In the genomic region with DNA sequence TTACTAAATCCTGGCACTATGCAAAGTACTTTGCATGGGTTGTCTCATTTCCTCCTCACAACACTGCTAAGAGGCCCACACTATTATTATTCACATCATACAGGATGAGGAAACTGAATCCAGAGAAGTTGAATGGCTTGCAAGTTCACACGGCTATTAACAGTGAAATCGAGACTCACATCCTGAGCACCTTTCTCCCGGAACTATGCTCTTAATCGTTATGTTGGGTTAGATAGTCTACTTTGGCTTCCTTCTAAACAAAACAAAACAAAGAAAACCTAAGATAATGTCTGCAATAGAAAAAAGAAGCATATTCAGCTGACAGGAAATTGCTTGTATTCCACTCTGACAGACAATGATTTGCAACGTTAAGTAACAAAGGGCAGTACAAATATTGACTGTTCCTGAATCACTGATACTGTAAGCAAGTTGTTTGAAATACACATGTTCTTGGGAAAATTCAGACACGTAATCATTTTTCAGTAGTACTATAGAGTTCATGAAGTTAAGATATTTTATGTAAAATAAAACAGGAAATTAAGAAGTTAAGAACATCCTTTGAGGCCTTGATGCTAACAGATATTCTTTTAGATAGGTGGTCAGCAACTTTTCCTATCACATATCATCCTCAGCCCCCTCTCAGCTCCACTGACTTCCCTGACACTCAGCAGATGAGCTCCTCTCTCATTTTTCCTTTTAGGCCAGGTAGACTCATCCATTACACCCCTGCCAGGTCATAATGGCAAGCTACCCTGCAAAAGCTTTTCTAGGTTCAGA, we compare ENCODE assay signal across 9 cellular contexts. TPM values are rescaled to one million over a fixed set of nuclear protein-coding genes. Genes with fewer than 3 reads are reported as not detected.
A peak's percentile ranks its signal among the peaks of the same experiment; 100 is the strongest.
DNase-seq lines count a peak whose midpoint lies in the region; ATAC-seq and TF ChIP-seq lines count a peak whose summit lies in the region.
"Had no signal": no experiment of that assay in that cellular context is flagged by ENCODE, and none has a peak within 500 bp of the region (broad histone marks: within the 10 kb centered on the region; RNA-seq: fewer than 3 reads in every experiment).

No MANE protein-coding gene starts in this region.

- CTCF ChIA-PET in CD8-positive, alpha-beta T cell (lab: Charles Lee): interaction anchor here (1.0 kb wide), 1 partner anchor 52 kb away, joined by 3 read pairs; no protein-coding TSS in a partner anchor
- CTCF ChIA-PET in activated CD8-positive, alpha-beta T cell treated with anti-CD3 and anti-CD28 coated beads for 36 hours (lab: Charles Lee): interaction anchor here (0.7 to 1.5 kb wide), 4 partner anchors 14 to 150 kb away, joined by 3 to 4 read pairs (median 3); a partner anchor contains a TSS

- H3K9me3 Mint-ChIP-seq in CD8-positive, alpha-beta T cell: no peaks in the 10 kb centered on the region
- peaks cover 2% of the 10 kb centered on the region for H3K9me3 Mint-ChIP-seq in activated CD8-positive, alpha-beta T cell treated with anti-CD3 and anti-CD28 coated beads for 36 hours

- no peak for ATAC-seq in CD8-positive, alpha-beta T cell
- ATAC-seq in activated CD8-positive, alpha-beta T cell treated with anti-CD3 and anti-CD28 coated beads for 36 hours: peak; percentile 11

- H3K27me3 Mint-ChIP-seq in CD8-positive, alpha-beta T cell (ENCODE audit: low read depth): no peaks in the 10 kb centered on the region
- no peaks in the 10 kb centered on the region for H3K27me3 Mint-ChIP-seq in activated CD8-positive, alpha-beta T cell treated with anti-CD3 and anti-CD28 coated beads for 36 hours

- no peaks in the 10 kb centered on the region for H3K36me3 ChIP-seq in CD8-positive, alpha-beta T cell (ENCODE audit: insufficient read depth, low read length)
- H3K36me3 ChIP-seq: neutrophil had no signal

- POLR2A ChIA-PET in CD8-positive, alpha-beta T cell (lab: Charles Lee): no interaction called here
- POLR2A ChIA-PET in activated CD8-positive, alpha-beta T cell treated with anti-CD3 and anti-CD28 coated beads for 36 hours (lab: Charles Lee): no interaction called here

- no peaks in the 10 kb centered on the region for H3K27me3 ChIP-seq in CD8-positive, alpha-beta T cell (ENCODE audit: insufficient read depth, low read length)
- H3K27me3 ChIP-seq: neutrophil had no signal

- no peak for DNase-seq in CD8-positive, alpha-beta T cell
- peak; percentile 1 for DNase-seq in MV-4-11 (lab: John Stamatoyannopoulos, UW)
- DNase-seq in activated CD8-positive, alpha-beta T cell treated with anti-CD3 and anti-CD28 coated beads for 36 hours: no peak
- DNase-seq in lung microvascular endothelial cell (ENCODE audit: low read depth in 2 of 2): peak; percentile 96 to 99
- DNase-seq in globus pallidus (ENCODE audit: low spot score): no peak
- DNase-seq in OCI-M2 (lab: John Stamatoyannopoulos, UW; ENCODE audit: unreplicated experiment): no peak
- no peak for DNase-seq in posterior vena cava (ENCODE audit: low spot score)
- no peak for DNase-seq in NK-92 (lab: John Stamatoyannopoulos, UW; ENCODE audit: unreplicated experiment)

- no peak overlapping the region for H3K27ac ChIP-seq in CD8-positive, alpha-beta T cell (ENCODE audit: low read depth, low read length)
- H3K27ac ChIP-seq: neutrophil had no signal

- intact Hi-C loops in CD8-positive, alpha-beta T cell (cut with DNase I, micrococcal nuclease): no loop called here
- intact Hi-C loops in activated CD8-positive, alpha-beta T cell treated with anti-CD3 and anti-CD28 coated beads for 36 hours (cut with micrococcal nuclease): no loop called here
- intact Hi-C loops in posterior vena cava (cut with DNase I): no loop called here

- no peaks in the 10 kb centered on the region for H3K9me3 ChIP-seq in CD8-positive, alpha-beta T cell (ENCODE audit: low read length)
- H3K9me3 ChIP-seq: neutrophil had no signal

- H3K36me3 Mint-ChIP-seq in CD8-positive, alpha-beta T cell: no peaks in the 10 kb centered on the region
- no peaks in the 10 kb centered on the region for H3K36me3 Mint-ChIP-seq in activated CD8-positive, alpha-beta T cell treated with anti-CD3 and anti-CD28 coated beads for 36 hours (ENCODE audit: low read depth)

- H3K4me3 Mint-ChIP-seq in CD8-positive, alpha-beta T cell: no peak overlapping the region
- H3K4me3 Mint-ChIP-seq in activated CD8-positive, alpha-beta T cell treated with anti-CD3 and anti-CD28 coated beads for 36 hours: no peak overlapping the region

- peak overlapping the region; percentile 60 for H3K27ac Mint-ChIP-seq in CD8-positive, alpha-beta T cell
- peak overlapping the region; percentile 68 for H3K27ac Mint-ChIP-seq in activated CD8-positive, alpha-beta T cell treated with anti-CD3 and anti-CD28 coated beads for 36 hours

- peaks cover 13% of the 10 kb centered on the region for H3K4me1 ChIP-seq in CD8-positive, alpha-beta T cell (ENCODE audit: insufficient read depth, low read length)

- TF ChIP-seq CTCF in CD8-positive, alpha-beta T cell (IDR thresholded peaks at IDR 0.05): no peak
- no peak for TF ChIP-seq CTCF in activated CD8-positive, alpha-beta T cell treated with anti-CD3 and anti-CD28 coated beads for 36 hours (IDR thresholded peaks at IDR 0.05)

- peaks cover 42% of the 10 kb centered on the region for H3K4me1 Mint-ChIP-seq in CD8-positive, alpha-beta T cell (ENCODE audit: low read depth)
- H3K4me1 Mint-ChIP-seq in activated CD8-positive, alpha-beta T cell treated with anti-CD3 and anti-CD28 coated beads for 36 hours (ENCODE audit: low read depth): peaks cover 60% of the 10 kb centered on the region

- H3K4me3 ChIP-seq in CD8-positive, alpha-beta T cell (ENCODE audit: low read depth, low read length): no peak overlapping the region

RNA-seq across cellular contexts. Expression of a gene that starts 40.7 kb away (rescaled TPM):
- not detected for total RNA-seq in CD8-positive, alpha-beta T cell
- under 1 TPM; 0.38 to 0.43 TPM for total RNA-seq in activated CD8-positive, alpha-beta T cell treated with anti-CD3 and anti-CD28 coated beads for 36 hours
- 20.0 and 45.6 TPM in 2 replicates for total RNA-seq in lung microvascular endothelial cell
- 1 to 10 TPM; 1.1 to 2.0 TPM for total RNA-seq in posterior vena cava

RNA-seq across cellular contexts. Expression of a gene that starts 57.6 kb away (rescaled TPM):
- under 1 TPM; 0.08 to 0.11 TPM for total RNA-seq in CD8-positive, alpha-beta T cell
- total RNA-seq in activated CD8-positive, alpha-beta T cell treated with anti-CD3 and anti-CD28 coated beads for 36 hours: 1 to 10 TPM in 1 of 2 experiments, under 1 TPM in 1; 0.67 to 1.0 TPM
- total RNA-seq in lung microvascular endothelial cell (0.60 and 0.87 TPM in 2 replicates), posterior vena cava (not detected)

Comparison
In these comparisons a context has a peak if more than half of its experiments do, and no peak if none do; other contexts are left out.
1. DNase-seq: peak in MV-4-11 (single experiment) and lung microvascular endothelial cell (2 of 2); none in CD8-positive, alpha-beta T cell (0 of 7), activated CD8-positive, alpha-beta T cell treated with anti-CD3 and anti-CD28 coated beads for 36 hours (single experiment), globus pallidus (single experiment), OCI-M2 (single experiment), posterior vena cava (single experiment) and NK-92 (single experiment).